Comparison of ENCODE assay signal across 12 cellular contexts in the genomic region with DNA sequence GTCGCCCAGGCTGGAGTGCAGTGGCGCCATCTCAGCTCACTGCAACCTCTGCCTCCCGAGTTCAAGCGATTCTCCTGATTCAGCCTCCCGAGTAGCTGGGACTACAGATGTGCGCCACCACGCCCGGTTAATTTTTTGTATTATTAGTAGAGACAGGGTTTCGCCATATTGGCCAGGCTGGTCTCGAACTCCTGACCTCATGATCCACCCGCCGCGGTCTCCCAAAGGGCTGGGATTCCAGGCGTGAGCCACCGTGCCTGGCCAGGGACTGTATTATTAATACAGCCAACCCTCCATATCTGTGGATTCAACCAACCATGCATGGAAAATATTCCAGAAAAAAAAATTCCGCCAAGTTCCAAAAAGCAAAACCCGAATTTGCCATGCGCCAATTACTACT. TPM values are rescaled to one million over a fixed set of nuclear protein-coding genes. Genes with fewer than 3 reads are reported as not detected.
DNase-seq lines count a peak whose midpoint lies in the region; TF ChIP-seq lines count a peak whose summit lies in the region.
"Not testable (repeated sequence)": the region's sequence is repeated elsewhere in the genome, so short reads cannot be mapped to it uniquely, and the experiment has no call there.
"Had no signal": no experiment of that assay in that cellular context is flagged by ENCODE, and none has a peak within 500 bp of the region (broad histone marks: within the 10 kb centered on the region; RNA-seq: fewer than 3 reads in every experiment).

No MANE protein-coding gene starts in this region.

- not testable (repeated sequence) for H3K23ac ChIP-seq in H9 (ENCODE audit: insufficient read length, low read depth, low read length)

- peak overlapping the region; percentile 60 for H3K4me2 ChIP-seq in H9 (ENCODE audit: insufficient read depth, insufficient read length, low read length)

- not testable (repeated sequence) for H2AFZ ChIP-seq in H9 (ENCODE audit: low read length)

- H3K4ac ChIP-seq in H9 (ENCODE audit: low read depth, low read length), result not testable (repeated sequence)

- H3K27ac ChIP-seq in H9 (ENCODE audit: insufficient read length, low read depth, low read length), result not testable (repeated sequence)
- H3K27ac ChIP-seq in esophagus muscularis mucosa (replicated peaks in 1 of 4), result peak overlapping the region; percentile 93 to 97 (median 96)
- peak overlapping the region; percentile 95 for H3K27ac ChIP-seq in muscle layer of colon (ENCODE audit: low read depth, low read length)
- H3K27ac ChIP-seq in sigmoid colon, result peak overlapping the region; percentile 91 to 97 (median 94)

- not testable (repeated sequence) for H2AK5ac ChIP-seq in H9 (ENCODE audit: insufficient read length, low read length)

- H3K27me3 Mint-ChIP-seq in H9 (ENCODE audit: low read depth), result peaks cover 54% of the 10 kb centered on the region
- peaks cover 34% of the 10 kb centered on the region for H3K27me3 Mint-ChIP-seq in activated naive CD4-positive, alpha-beta T cell treated with anti-CD3 and anti-CD28 coated beads, Interleukin-2, amount 50 U/mL, for 24 hours
- H3K27me3 Mint-ChIP-seq in nephron progenitor cell (ENCODE audit: low read depth, poor library complexity), result peaks cover 34% of the 10 kb centered on the region

- H2BK20ac ChIP-seq in H9 (ENCODE audit: low read depth, low read length, poor library complexity, severe bottlenecking), result not testable (repeated sequence)

- not testable (repeated sequence) for H3K56ac ChIP-seq in H9 (ENCODE audit: insufficient read length, low read depth, low read length)

- not testable (repeated sequence) for H2BK5ac ChIP-seq in H9 (ENCODE audit: insufficient read length, low read length)

- H3K4me3 Mint-ChIP-seq in H9, result peak overlapping the region; percentile 75 to 87; a peak in 3 of 5 replicates
- H3K4me3 Mint-ChIP-seq in activated naive CD4-positive, alpha-beta T cell treated with anti-CD3 and anti-CD28 coated beads, Interleukin-2, amount 50 U/mL, for 24 hours, result peak overlapping the region; percentile 72
- peak overlapping the region; percentile 83 for H3K4me3 Mint-ChIP-seq in nephron progenitor cell

- not testable (repeated sequence) for H3K27me3 ChIP-seq in H9 (ENCODE audit: insufficient read depth, low read length); esophagus muscularis mucosa; muscle layer of colon (ENCODE audit: control insufficient read depth in 1 of 2, insufficient read depth in 2 of 2, low read length in 2 of 2); sigmoid colon

- TF ChIP-seq POLR2A in esophagus muscularis mucosa (IDR thresholded peaks at IDR 0.05; ENCODE audit: low read depth); sigmoid colon (IDR thresholded peaks at IDR 0.05): not testable (repeated sequence)

- H2BK12ac ChIP-seq in H9 (ENCODE audit: insufficient read length, low read depth, low read length), result not testable (repeated sequence)

- not testable (repeated sequence) for H3K9ac ChIP-seq in H9 (ENCODE audit: extremely low read depth, insufficient read length, low read length); muscle layer of colon (ENCODE audit: low read length)

- H2BK15ac ChIP-seq in H9 (ENCODE audit: low read depth, low read length), result not testable (repeated sequence)

- intact Hi-C loops in esophagus muscularis mucosa (cut with DNase I); sigmoid colon (cut with DNase I): not testable (repeated sequence)

- no CpG with 5 or more reads among the region's 18 CpGs for WGBS in H9 (ENCODE audit: extremely low coverage, insufficient read length, low lambda C conversion rate)
- WGBS in esophagus muscularis mucosa, result 93% methylated on average over 18 of the region's 18 CpGs
- 94 to 96% methylated on average over 18 of the region's 18 CpGs for WGBS in sigmoid colon, 2 donors

- H4K20me1 ChIP-seq in H9 (ENCODE audit: control insufficient read depth, insufficient read depth, insufficient read length), result not testable (repeated sequence)

- not testable (repeated sequence) for H3K36me3 Mint-ChIP-seq in H9 (ENCODE audit: insufficient read depth in 1 of 3, low read depth in 3 of 3); activated naive CD4-positive, alpha-beta T cell treated with anti-CD3 and anti-CD28 coated beads, Interleukin-2, amount 50 U/mL, for 24 hours; nephron progenitor cell (ENCODE audit: low read depth)

- not testable (repeated sequence) for H2BK120ac ChIP-seq in H9 (ENCODE audit: low read depth, low read length, poor library complexity, severe bottlenecking)

- DNase-seq in H9; esophagus muscularis mucosa (ENCODE audit: extremely low spot score); nephron progenitor cell; sigmoid colon: not testable (repeated sequence)
- DNase-seq in activated CD8-positive, alpha-beta memory T cell treated with anti-CD3 and anti-CD28 coated beads for 24 hours, result peak; percentile 24

- H3K4me1 ChIP-seq in H9 (ENCODE audit: insufficient read depth, low read length), result not testable (repeated sequence)
- H3K4me1 ChIP-seq in esophagus muscularis mucosa (peaks cover 9 to 24% (median 21%) of the 10 kb centered on the region in 4 donors), muscle layer of colon (ENCODE audit: insufficient read depth, low read length) (peaks cover 11% of the 10 kb centered on the region), sigmoid colon (peaks cover 0 to 21% (median 18%) of the 10 kb centered on the region in 4 donors)

- not testable (repeated sequence) for H3K27ac Mint-ChIP-seq in H9; activated naive CD4-positive, alpha-beta T cell treated with anti-CD3 and anti-CD28 coated beads, Interleukin-2, amount 50 U/mL, for 24 hours; nephron progenitor cell

- not testable (repeated sequence) for H3K79me2 ChIP-seq in H9 (ENCODE audit: insufficient read depth, low read length)

- H3K23me2 ChIP-seq in H9 (ENCODE audit: insufficient read length, low read depth, low read length, poor library complexity, severe bottlenecking), result not testable (repeated sequence)

- not testable (repeated sequence) for H3K4me1 Mint-ChIP-seq in H9; activated naive CD4-positive, alpha-beta T cell treated with anti-CD3 and anti-CD28 coated beads, Interleukin-2, amount 50 U/mL, for 24 hours
- peaks cover 18% of the 10 kb centered on the region for H3K4me1 Mint-ChIP-seq in nephron progenitor cell

- not testable (repeated sequence) for H3K18ac ChIP-seq in H9 (ENCODE audit: insufficient read length, low read depth, low read length)

- not testable (repeated sequence) for TF ChIP-seq EP300 in esophagus muscularis mucosa (IDR thresholded peaks at IDR 0.05); sigmoid colon (IDR thresholded peaks at IDR 0.05)

- not testable (repeated sequence) for H3K4me3 ChIP-seq in esophagus muscularis mucosa; muscle layer of colon (ENCODE audit: low read depth in 1 of 2, low read length in 2 of 2); sigmoid colon

- not testable (repeated sequence) for H3K9me3 ChIP-seq in H9 (ENCODE audit: control insufficient read depth, low read depth, low read length); esophagus muscularis mucosa; muscle layer of colon (ENCODE audit: low read length); sigmoid colon

- not testable (repeated sequence) for H3K14ac ChIP-seq in H9 (ENCODE audit: insufficient read depth, low read length)

- H3K9me3 Mint-ChIP-seq in H9; activated naive CD4-positive, alpha-beta T cell treated with anti-CD3 and anti-CD28 coated beads, Interleukin-2, amount 50 U/mL, for 24 hours; nephron progenitor cell: not testable (repeated sequence)

- TF ChIP-seq CTCF in H9 (conservative IDR thresholded peaks at IDR 0.05); esophagus muscularis mucosa (IDR thresholded peaks at IDR 0.05); nephron progenitor cell (IDR thresholded peaks at IDR 0.05); sigmoid colon (IDR thresholded peaks at IDR 0.05): not testable (repeated sequence)

- not testable (repeated sequence) for H3K36me3 ChIP-seq in esophagus muscularis mucosa; muscle layer of colon (ENCODE audit: insufficient read depth, low read length); sigmoid colon

- not testable (repeated sequence) for H4K8ac ChIP-seq in H9 (replicated peaks; ENCODE audit: insufficient read length, low read depth, low read length)

- H4K5ac ChIP-seq in H9 (ENCODE audit: insufficient read length, low read depth, low read length), result not testable (repeated sequence)

- not testable (repeated sequence) for H3K79me1 ChIP-seq in H9 (ENCODE audit: insufficient read depth, low read depth, low read length, poor library complexity, severe bottlenecking)

- not testable (repeated sequence) for H4K91ac ChIP-seq in H9 (ENCODE audit: insufficient read length, low read depth, low read length)

- not testable (repeated sequence) for H3T11ph ChIP-seq in H9 (ENCODE audit: low read length)

RNA-seq across cellular contexts. Expression of gene SYNM, which starts 44.7 kb away (rescaled TPM):
- total RNA-seq in H9 (2021) (1.8 and 1.9 TPM in 2 replicates), esophagus muscularis mucosa (1,000 to 10,000 TPM; 1,866 to 2,563 (median 2,454) TPM), sigmoid colon (1,000 to 10,000 TPM in 3 of 4 donors, 100 to 1,000 TPM in 1; 731 to 1,357 (median 1,117) TPM)
- polyA plus RNA-seq in sigmoid colon, result 10 to 100 TPM in 1 of 3 donors, 1 to 10 TPM in 1, under 1 TPM in 1; 0.69 to 31.9 (median 9.0) TPM

RNA-seq across cellular contexts. Expression of gene PGPEP1L, which starts 52.6 kb away (rescaled TPM):
- total RNA-seq in H9 (2021) (not detected in 2 replicates), esophagus muscularis mucosa (1 to 10 TPM in 1 of 4 donors, not detected in 3; 1.3 TPM), sigmoid colon (under 1 TPM in 2 of 4 donors, not detected in 2; 0.36 to 0.54 TPM)
- polyA plus RNA-seq in sigmoid colon, result not detected
- total RNA-seq: CD4-positive, alpha-beta memory T cell; GM12878; GM23248; M059J had no signal
- polyA plus RNA-seq: A549; CD4-positive, alpha-beta memory T cell; GM12878; GM23248 had no signal

Comparison
In these comparisons a context has a peak if more than half of its experiments do, and no peak if none do; other contexts are left out.
1. RNA of gene SYNM, which starts 44.7 kb away (total RNA-seq): 1,866 to 2,563 TPM in esophagus muscularis mucosa and 731 to 1,357 TPM in sigmoid colon; 1.8 to 1.9 TPM in H9; every median in the first group is over 100 times any median in the second.
2. Peak in every context shown above with its lines, with median percentiles within 50 percentile points of each other: H3K4me3 Mint-ChIP-seq.